1 cellular context compared by ENCODE assay signal in genomic region chr2:169868951-169869350, GRCh38.
TF ChIP-seq lines count a peak whose summit lies in the region.

No MANE protein-coding gene starts in this region.

TF ChIP-seq in K562, 482 proteins besides CTCF, POLR2A, EP300 and RAD21 (continued from another document):
- TF ChIP-seq, protein P1, sequence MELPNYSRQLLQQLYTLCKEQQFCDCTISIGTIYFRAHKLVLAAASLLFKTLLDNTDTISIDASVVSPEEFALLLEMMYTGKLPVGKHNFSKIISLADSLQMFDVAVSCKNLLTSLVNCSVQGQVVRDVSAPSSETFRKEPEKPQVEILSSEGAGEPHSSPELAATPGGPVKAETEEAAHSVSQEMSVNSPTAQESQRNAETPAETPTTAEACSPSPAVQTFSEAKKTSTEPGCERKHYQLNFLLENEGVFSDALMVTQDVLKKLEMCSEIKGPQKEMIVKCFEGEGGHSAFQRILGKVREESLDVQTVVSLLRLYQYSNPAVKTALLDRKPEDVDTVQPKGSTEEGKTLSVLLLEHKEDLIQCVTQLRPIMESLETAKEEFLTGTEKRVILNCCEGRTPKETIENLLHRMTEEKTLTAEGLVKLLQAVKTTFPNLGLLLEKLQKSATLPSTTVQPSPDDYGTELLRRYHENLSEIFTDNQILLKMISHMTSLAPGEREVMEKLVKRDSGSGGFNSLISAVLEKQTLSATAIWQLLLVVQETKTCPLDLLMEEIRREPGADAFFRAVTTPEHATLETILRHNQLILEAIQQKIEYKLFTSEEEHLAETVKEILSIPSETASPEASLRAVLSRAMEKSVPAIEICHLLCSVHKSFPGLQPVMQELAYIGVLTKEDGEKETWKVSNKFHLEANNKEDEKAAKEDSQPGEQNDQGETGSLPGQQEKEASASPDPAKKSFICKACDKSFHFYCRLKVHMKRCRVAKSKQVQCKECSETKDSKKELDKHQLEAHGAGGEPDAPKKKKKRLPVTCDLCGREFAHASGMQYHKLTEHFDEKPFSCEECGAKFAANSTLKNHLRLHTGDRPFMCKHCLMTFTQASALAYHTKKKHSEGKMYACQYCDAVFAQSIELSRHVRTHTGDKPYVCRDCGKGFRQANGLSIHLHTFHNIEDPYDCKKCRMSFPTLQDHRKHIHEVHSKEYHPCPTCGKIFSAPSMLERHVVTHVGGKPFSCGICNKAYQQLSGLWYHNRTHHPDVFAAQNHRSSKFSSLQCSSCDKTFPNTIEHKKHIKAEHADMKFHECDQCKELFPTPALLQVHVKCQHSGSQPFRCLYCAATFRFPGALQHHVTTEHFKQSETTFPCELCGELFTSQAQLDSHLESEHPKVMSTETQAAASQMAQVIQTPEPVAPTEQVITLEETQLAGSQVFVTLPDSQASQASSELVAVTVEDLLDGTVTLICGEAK (IDR thresholded peaks at IDR 0.05), result 0 out of 2 replicates have a peak, but pooled peaks have one; percentile 49
- TF ChIP-seq, protein P1 (CRISPR knock-in tag; IDR thresholded peaks at IDR 0.05), result no peak
- peak; percentile 97 for TF ChIP-seq ZNF384 (IDR thresholded peaks at IDR 0.05; ENCODE audit: low read depth, low read length)
- TF ChIP-seq ZNF197 (CRISPR knock-in tag; IDR thresholded peaks at IDR 0.05; ENCODE audit: low read depth), result no peak
- TF ChIP-seq ZBTB2 (IDR thresholded peaks at IDR 0.05), result no peak; the same call in 1 of the 2 replicates
- TF ChIP-seq ZBTB8A (IDR thresholded peaks at IDR 0.05; ENCODE audit: partially characterized antibody), result no peak
- TF ChIP-seq BCOR (IDR thresholded peaks at IDR 0.05), result peak; percentile 47; the same call in 1 of the 2 replicates
- no peak for TF ChIP-seq HMGN3 (IDR thresholded peaks at IDR 0.05; ENCODE audit: borderline replicate concordance, extremely low read depth, insufficient read length, low read depth, low read length)
- TF ChIP-seq SMARCA4 (IDR thresholded peaks at IDR 0.05), result peak; percentile 66
- no peak for TF ChIP-seq PHB (CRISPR knock-in tag; IDR thresholded peaks at IDR 0.05)
- TF ChIP-seq TAF15 (IDR thresholded peaks at IDR 0.05; ENCODE audit: low read depth, low read length), result no peak
